Comparison of ENCODE assay signal across 22 cellular contexts in genomic region chr17:39104657-39105056, GRCh38. TPM values are rescaled to one million over a fixed set of nuclear protein-coding genes. Genes with fewer than 3 reads are reported as not detected.
"Had no signal": no experiment of that assay in that cellular context is flagged by ENCODE, and none has a peak within 500 bp of the region (broad histone marks: within the 10 kb centered on the region; RNA-seq: fewer than 3 reads in every experiment).

No MANE protein-coding gene starts in this region.

- H3K9ac ChIP-seq: parathyroid adenoma had no signal

- H3K9me3 Mint-ChIP-seq: activated CD4-positive, alpha-beta T cell treated with anti-CD3 and anti-CD28 coated beads, Interleukin-2, amount 10 ng/mL, durations not matched to agents 7 days and 5 days; activated naive CD4-positive, alpha-beta T cell treated with anti-CD3 and anti-CD28 coated beads, Interleukin-2, amount 10 ng/mL, durations not matched to agents 7 days and 5 days; activated naive CD8-positive, alpha-beta T cell treated with anti-CD3 and anti-CD28 coated beads, Interleukin-2, amount 50 U/mL, for 24 hours; activated T-cell treated with anti-CD3 and anti-CD28 coated beads, Interleukin-2, amount 50 U/mL, for 4 hours; natural killer cell treated with Interleukin-12 subunit alpha and Interleukin-12 subunit beta and Interleukin-15 and Interleukin-18, amount 100 ng/mL, for 72 hours had no signal

- DNase-seq: activated CD4-positive, alpha-beta T cell treated with anti-CD3 and anti-CD28 coated beads, Interleukin-2, amount 10 ng/mL, durations not matched to agents 7 days and 5 days; activated CD8-positive, alpha-beta T cell treated with anti-CD3 and anti-CD28 coated beads, Interleukin-2, amount 10 ng/mL, durations not matched to agents 7 days and 5 days; activated naive CD4-positive, alpha-beta T cell treated with anti-CD3 and anti-CD28 coated beads, Interleukin-2, amount 10 ng/mL, durations not matched to agents 7 days and 5 days; activated naive CD8-positive, alpha-beta T cell treated with anti-CD3 and anti-CD28 coated beads, Interleukin-2, amount 50 U/mL, for 24 hours; activated T-cell treated with anti-CD3 and anti-CD28 coated beads, Interleukin-2, amount 50 U/mL, for 4 hours; cerebellar nuclear complex; dermis blood vessel endothelial cell; effector memory CD4-positive, alpha-beta T cell; hippocampal formation; islet precursor cell; left colon; stimulated activated CD4-positive, alpha-beta T cell treated with anti-CD3 and anti-CD28 coated beads, Interleukin-2, amount 100 ng/mL, for 24 hours; stimulated activated naive CD4-positive, alpha-beta T cell treated with Interleukin-2 at 50 U/mL for 16 hours had no signal

- H3K4me1 ChIP-seq: ascending aorta, breast epithelium, parathyroid adenoma had no signal

- H3K9me3 ChIP-seq: ascending aorta, breast epithelium, esophagus muscularis mucosa, vagina had no signal

- H3K4me3 Mint-ChIP-seq: activated CD4-positive, alpha-beta T cell treated with anti-CD3 and anti-CD28 coated beads, Interleukin-2, amount 10 ng/mL, durations not matched to agents 7 days and 5 days; activated CD8-positive, alpha-beta T cell treated with anti-CD3 and anti-CD28 coated beads, Interleukin-2, amount 10 ng/mL, durations not matched to agents 7 days and 5 days; activated naive CD4-positive, alpha-beta T cell treated with anti-CD3 and anti-CD28 coated beads, Interleukin-2, amount 10 ng/mL, durations not matched to agents 7 days and 5 days; activated naive CD8-positive, alpha-beta T cell treated with anti-CD3 and anti-CD28 coated beads, Interleukin-2, amount 50 U/mL, for 24 hours; activated T-cell treated with anti-CD3 and anti-CD28 coated beads, Interleukin-2, amount 50 U/mL, for 4 hours; natural killer cell treated with Interleukin-12 subunit alpha and Interleukin-12 subunit beta and Interleukin-15 and Interleukin-18, amount 100 ng/mL, for 72 hours had no signal

- H3K4me3 ChIP-seq: ascending aorta, breast epithelium, esophagus muscularis mucosa, lung, vagina had no signal

- H3K36me3 Mint-ChIP-seq: activated naive CD4-positive, alpha-beta T cell treated with anti-CD3 and anti-CD28 coated beads, Interleukin-2, amount 10 ng/mL, durations not matched to agents 7 days and 5 days; natural killer cell treated with Interleukin-12 subunit alpha and Interleukin-12 subunit beta and Interleukin-15 and Interleukin-18, amount 100 ng/mL, for 72 hours had no signal

- H3K27me3 Mint-ChIP-seq: activated CD4-positive, alpha-beta T cell treated with anti-CD3 and anti-CD28 coated beads, Interleukin-2, amount 10 ng/mL, durations not matched to agents 7 days and 5 days; activated naive CD8-positive, alpha-beta T cell treated with anti-CD3 and anti-CD28 coated beads, Interleukin-2, amount 50 U/mL, for 24 hours; natural killer cell treated with Interleukin-12 subunit alpha and Interleukin-12 subunit beta and Interleukin-15 and Interleukin-18, amount 100 ng/mL, for 72 hours had no signal

- H2AFZ ChIP-seq: parathyroid adenoma had no signal

- H3K27me3 ChIP-seq: ascending aorta, breast epithelium, esophagus muscularis mucosa, vagina had no signal

- H3K79me2 ChIP-seq: parathyroid adenoma had no signal

- H3K36me3 ChIP-seq: ascending aorta, breast epithelium, esophagus muscularis mucosa, vagina had no signal

- H3K27ac Mint-ChIP-seq: activated CD4-positive, alpha-beta T cell treated with anti-CD3 and anti-CD28 coated beads, Interleukin-2, amount 10 ng/mL, durations not matched to agents 7 days and 5 days; activated CD8-positive, alpha-beta T cell treated with anti-CD3 and anti-CD28 coated beads, Interleukin-2, amount 10 ng/mL, durations not matched to agents 7 days and 5 days; activated naive CD4-positive, alpha-beta T cell treated with anti-CD3 and anti-CD28 coated beads, Interleukin-2, amount 10 ng/mL, durations not matched to agents 7 days and 5 days; activated naive CD8-positive, alpha-beta T cell treated with anti-CD3 and anti-CD28 coated beads, Interleukin-2, amount 50 U/mL, for 24 hours; natural killer cell treated with Interleukin-12 subunit alpha and Interleukin-12 subunit beta and Interleukin-15 and Interleukin-18, amount 100 ng/mL, for 72 hours had no signal

- ATAC-seq: activated CD8-positive, alpha-beta T cell treated with anti-CD3 and anti-CD28 coated beads, Interleukin-2, amount 10 ng/mL, durations not matched to agents 7 days and 5 days; activated naive CD8-positive, alpha-beta T cell treated with anti-CD3 and anti-CD28 coated beads, Interleukin-2, amount 50 U/mL, for 24 hours; activated T-cell treated with anti-CD3 and anti-CD28 coated beads, Interleukin-2, amount 50 U/mL, for 4 hours; left colon; natural killer cell treated with Interleukin-12 subunit alpha and Interleukin-12 subunit beta and Interleukin-15 and Interleukin-18, amount 100 ng/mL, for 72 hours had no signal

- H3K27ac ChIP-seq: ascending aorta, breast epithelium, esophagus muscularis mucosa, parathyroid adenoma, vagina had no signal

RNA-seq across cellular contexts. Expression of gene PLXDC1, which starts 46.8 kb away (rescaled TPM):
- total RNA-seq: dermis blood vessel endothelial cell, endothelial cell of umbilical vein, renal cortical epithelial cell had no signal
